ENCODE assay signal across 11 cellular contexts in the genomic region with DNA sequence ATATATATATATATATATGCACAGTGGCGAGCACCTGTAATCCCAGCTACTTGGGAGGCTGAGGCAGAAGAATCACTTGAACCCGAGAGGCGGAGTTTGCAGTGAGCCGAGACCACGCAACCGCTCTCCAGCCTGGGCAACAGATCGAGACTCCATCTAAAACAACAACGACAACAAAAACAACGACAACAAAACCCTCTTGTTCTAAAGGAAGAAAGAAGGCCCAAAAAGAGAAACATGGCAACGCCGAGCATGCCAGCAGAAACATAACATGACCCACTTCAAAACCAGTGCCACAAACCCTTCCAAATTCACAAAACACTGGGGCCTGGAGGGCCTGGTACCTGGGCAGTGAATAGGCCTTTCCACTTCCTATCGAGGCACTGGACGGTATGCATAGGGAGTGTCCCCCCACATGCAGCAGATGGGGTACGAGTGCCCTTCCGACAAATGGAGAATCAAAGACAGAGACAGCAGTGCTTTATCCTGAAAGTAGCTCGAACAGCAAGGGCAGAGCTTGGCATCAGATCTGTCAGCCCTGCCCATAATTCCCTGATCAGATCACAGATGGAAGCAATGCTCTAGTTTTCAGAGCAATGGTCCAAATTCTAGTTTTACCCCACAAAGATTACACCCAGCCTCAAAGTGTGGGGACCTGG. TPM values are rescaled to one million over a fixed set of nuclear protein-coding genes. Genes with fewer than 3 reads are reported as not detected.
DNase-seq lines count a peak whose midpoint lies in the region; ATAC-seq and TF ChIP-seq lines count a peak whose summit lies in the region.
"Had no signal": no experiment of that assay in that cellular context is flagged by ENCODE, and none has a peak within 500 bp of the region (broad histone marks: within the 10 kb centered on the region; RNA-seq: fewer than 3 reads in every experiment).

No MANE protein-coding gene starts in this region.

- H3K9me2 ChIP-seq in OCI-LY1 (ENCODE audit: low read depth, low read length): no peaks in the 10 kb centered on the region

- H3K4me3 Mint-ChIP-seq in CD4-positive, CD25-positive, alpha-beta regulatory T cell: peak overlapping the region in 1 of 4 donors; percentile 15
- peak overlapping the region in 1 of 10 donors; percentile 8 for H3K4me3 Mint-ChIP-seq in naive thymus-derived CD4-positive, alpha-beta T cell

- no peak overlapping the region for H3K9ac ChIP-seq in OCI-LY1 (ENCODE audit: low read length)

- POLR2A ChIA-PET in naive thymus-derived CD4-positive, alpha-beta T cell (lab: Charles Lee): interaction anchor here (0.6 kb wide), 1 partner anchor 480 kb away, joined by 3 read pairs; no protein-coding TSS in a partner anchor

- WGBS in psoas muscle, 3 donors: 92 to 97% (median 94%) methylated on average over 16 of the region's 16 CpGs

- no peaks in the 10 kb centered on the region for H4K20me1 ChIP-seq in OCI-LY1 (ENCODE audit: insufficient read depth, low read length)

- no peaks in the 10 kb centered on the region for H3K79me2 ChIP-seq in OCI-LY1 (ENCODE audit: insufficient read depth, low read length)

- DNase-seq in CD4-positive, CD25-positive, alpha-beta regulatory T cell: no peak
- DNase-seq in epithelial cell of prostate (ENCODE audit: low read depth, low spot score) (no peak), psoas muscle (peak in 1 of 2 donors; percentile 41), middle frontal gyrus (ENCODE audit: extremely low spot score, low spot score) (no peak), NCI-H524 treated with DMSO at 0.1 percent for 48 hours (lab: John Stamatoyannopoulos, UW) (no peak), omental fat pad (ENCODE audit: low spot score) (no peak)
- no peak for DNase-seq in naive thymus-derived CD4-positive, alpha-beta T cell
- DNase-seq: cortex of kidney, glutamatergic neuron, NCI-H1417 treated with DMSO at 0.1 percent for 48 hours had no signal

- TF ChIP-seq CTCF in OCI-LY1 (IDR thresholded peaks at IDR 0.05; ENCODE audit: low read length): no peak
- TF ChIP-seq CTCF in psoas muscle (IDR thresholded peaks at IDR 0.05): no peak
- TF ChIP-seq CTCF in omental fat pad (IDR thresholded peaks at IDR 0.05): no peak

- no peak overlapping the region for H3K4me3 ChIP-seq in CD4-positive, CD25-positive, alpha-beta regulatory T cell (ENCODE audit: low read depth, low read length)
- H3K4me3 ChIP-seq in OCI-LY1 (ENCODE audit: low read depth, low read length, poor library complexity, severe bottlenecking) (no peak overlapping the region), psoas muscle (no peak overlapping the region)
- no peak overlapping the region for H3K4me3 ChIP-seq in naive thymus-derived CD4-positive, alpha-beta T cell (ENCODE audit: low read length)

- no peaks in the 10 kb centered on the region for H3K36me3 Mint-ChIP-seq in CD4-positive, CD25-positive, alpha-beta regulatory T cell
- peaks cover 0 to 6% (median 0%) of the 10 kb centered on the region in 5 donors for H3K36me3 Mint-ChIP-seq in naive thymus-derived CD4-positive, alpha-beta T cell

- no peak overlapping the region for H3K27ac ChIP-seq in CD4-positive, CD25-positive, alpha-beta regulatory T cell (ENCODE audit: insufficient read depth, low read length, poor library complexity, severe bottlenecking)
- H3K27ac ChIP-seq in OCI-LY1 (ENCODE audit: low read depth, low read length, poor library complexity, severe bottlenecking): peak overlapping the region; percentile 48
- H3K27ac ChIP-seq in epithelial cell of prostate: peak overlapping the region; percentile 89
- peak overlapping the region; percentile 96 for H3K27ac ChIP-seq in psoas muscle
- no peak overlapping the region for H3K27ac ChIP-seq in naive thymus-derived CD4-positive, alpha-beta T cell (ENCODE audit: low read depth, low read length)

- no peaks in the 10 kb centered on the region for H3K36me3 ChIP-seq in CD4-positive, CD25-positive, alpha-beta regulatory T cell (ENCODE audit: control insufficient read depth, insufficient read depth, low read length)
- H3K36me3 ChIP-seq in OCI-LY1 (ENCODE audit: insufficient read depth, low read length) (no peaks in the 10 kb centered on the region), psoas muscle (ENCODE audit: insufficient read depth in 1 of 2, low read depth in 1 of 2) (no peaks in the 10 kb centered on the region)
- no peaks in the 10 kb centered on the region for H3K36me3 ChIP-seq in naive thymus-derived CD4-positive, alpha-beta T cell (ENCODE audit: control insufficient read depth in 2 of 3, insufficient read depth in 3 of 3, low read length in 3 of 3)

- no peaks in the 10 kb centered on the region for H3K27me3 Mint-ChIP-seq in CD4-positive, CD25-positive, alpha-beta regulatory T cell
- H3K27me3 Mint-ChIP-seq in naive thymus-derived CD4-positive, alpha-beta T cell: no peaks in the 10 kb centered on the region

- H3K4me2 ChIP-seq in OCI-LY1 (ENCODE audit: low read length): no peak overlapping the region

- no peak overlapping the region for H2AFZ ChIP-seq in OCI-LY1 (ENCODE audit: low read length)

- H3F3A ChIP-seq in OCI-LY1 (ENCODE audit: insufficient read depth, low read length): 0 out of 2 replicates have a peak, but pooled peaks cover 3% of the 10 kb centered on the region

- no peak for ATAC-seq in CD4-positive, CD25-positive, alpha-beta regulatory T cell (ENCODE audit: low read depth in 2 of 2)
- no peak for ATAC-seq in psoas muscle
- no peak for ATAC-seq in naive thymus-derived CD4-positive, alpha-beta T cell
- no peak for ATAC-seq in omental fat pad (ENCODE audit: low FRiP score)

- H3K9me3 ChIP-seq in CD4-positive, CD25-positive, alpha-beta regulatory T cell (ENCODE audit: control insufficient read depth in 2 of 2, low read length in 2 of 2): no peaks in the 10 kb centered on the region
- H3K9me3 ChIP-seq in OCI-LY1 (ENCODE audit: low read length) (no peaks in the 10 kb centered on the region), psoas muscle (no peaks in the 10 kb centered on the region)
- no peaks in the 10 kb centered on the region for H3K9me3 ChIP-seq in naive thymus-derived CD4-positive, alpha-beta T cell (ENCODE audit: control insufficient read depth in 2 of 3, low read length in 3 of 3)

- H3K4me1 ChIP-seq in CD4-positive, CD25-positive, alpha-beta regulatory T cell (ENCODE audit: control insufficient read depth, insufficient read depth, low read length, poor library complexity, severe bottlenecking): peaks cover 19% of the 10 kb centered on the region
- H3K4me1 ChIP-seq in OCI-LY1 (ENCODE audit: insufficient read depth, low read length, severe bottlenecking) (peaks cover 48% of the 10 kb centered on the region), psoas muscle (peaks cover 64% of the 10 kb centered on the region)
- peaks cover 0 to 10% of the 10 kb centered on the region in 2 donors for H3K4me1 ChIP-seq in naive thymus-derived CD4-positive, alpha-beta T cell (ENCODE audit: control insufficient read depth in 2 of 2, insufficient read depth in 2 of 2, low read length in 2 of 2)

- peak overlapping the region in 2 of 3 donors; percentile 10 to 23 for H3K27ac Mint-ChIP-seq in CD4-positive, CD25-positive, alpha-beta regulatory T cell
- peak overlapping the region in 1 of 9 donors; percentile 26 for H3K27ac Mint-ChIP-seq in naive thymus-derived CD4-positive, alpha-beta T cell

- H3K4me1 Mint-ChIP-seq in CD4-positive, CD25-positive, alpha-beta regulatory T cell: peaks cover 0 to 33% (median 17%) of the 10 kb centered on the region in 4 donors
- H3K4me1 Mint-ChIP-seq in naive thymus-derived CD4-positive, alpha-beta T cell: peaks cover 0 to 43% (median 6%) of the 10 kb centered on the region in 7 donors

- CTCF ChIA-PET in naive thymus-derived CD4-positive, alpha-beta T cell (lab: Charles Lee): no interaction called here

- H3K9me3 Mint-ChIP-seq in CD4-positive, CD25-positive, alpha-beta regulatory T cell: no peaks in the 10 kb centered on the region
- peaks cover 0 to 2% (median 0%) of the 10 kb centered on the region in 11 donors for H3K9me3 Mint-ChIP-seq in naive thymus-derived CD4-positive, alpha-beta T cell

- intact Hi-C loops in psoas muscle (cut with DNase I): loop anchor here (5.0 to 10.0 kb wide), 5 partner anchors 179 to 539 kb away; a partner anchor contains a TSS
- intact Hi-C loops in naive thymus-derived CD4-positive, alpha-beta T cell (cut with micrococcal nuclease): loop anchor here in 1 of 2 donors (5.0 kb wide), 1 partner anchor 34 kb away; no protein-coding TSS in a partner anchor

- H3K27me3 ChIP-seq in CD4-positive, CD25-positive, alpha-beta regulatory T cell (ENCODE audit: control insufficient read depth, insufficient read depth, low read length): no peaks in the 10 kb centered on the region
- H3K27me3 ChIP-seq in OCI-LY1 (ENCODE audit: insufficient read depth, low read length) (no peaks in the 10 kb centered on the region), psoas muscle (ENCODE audit: insufficient read depth in 3 of 3, low read length in 2 of 3) (no peaks in the 10 kb centered on the region)
- no peaks in the 10 kb centered on the region for H3K27me3 ChIP-seq in naive thymus-derived CD4-positive, alpha-beta T cell (ENCODE audit: control insufficient read depth in 2 of 2, insufficient read depth in 2 of 2, low read length in 2 of 2)

RNA-seq across cellular contexts. Expression of a gene that starts 52.0 kb away (rescaled TPM):
- 102 TPM for total RNA-seq in CD4-positive, CD25-positive, alpha-beta regulatory T cell
- polyA plus RNA-seq in CD4-positive, CD25-positive, alpha-beta regulatory T cell: 10 to 100 TPM; 50.5 to 67.9 (median 55.2) TPM
- total RNA-seq in psoas muscle: 10 to 100 TPM; 56.3 to 88.7 (median 66.9) TPM
- polyA plus RNA-seq in psoas muscle: 10 to 100 TPM; 44.7 to 90.9 (median 77.0) TPM
- 100 to 1,000 TPM in 3 of 5 experiments, 10 to 100 TPM in 2; 88.0 to 124 (median 100) TPM for total RNA-seq in naive thymus-derived CD4-positive, alpha-beta T cell
- polyA plus RNA-seq in naive thymus-derived CD4-positive, alpha-beta T cell: 10 to 100 TPM; 53.2 to 67.3 TPM
- 10 to 100 TPM; 73.6 to 91.7 (median 83.0) TPM for total RNA-seq in omental fat pad

Comparison
In these comparisons a context has a peak if more than half of its experiments do, and no peak if none do; other contexts are left out.
1. H3K27ac ChIP-seq: peak in OCI-LY1 (single experiment), epithelial cell of prostate (single experiment) and psoas muscle (single experiment); none in CD4-positive, CD25-positive, alpha-beta regulatory T cell (single experiment) and naive thymus-derived CD4-positive, alpha-beta T cell (single experiment).